ENCODE assay signal across 8 cellular contexts in genomic region chr15:96330064-96330449, GRCh38. TPM values are rescaled to one million over a fixed set of nuclear protein-coding genes. Genes with fewer than 3 reads are reported as not detected.
A peak's percentile ranks its signal among the peaks of the same experiment; 100 is the strongest.
DNase-seq lines count a peak whose midpoint lies in the region; ATAC-seq and TF ChIP-seq lines count a peak whose summit lies in the region.

No MANE protein-coding gene starts in this region.

- ATAC-seq in GM18519 (IDR thresholded peaks at IDR 0.05; ENCODE audit: low FRiP score, unreplicated experiment): peak; percentile 11
- ATAC-seq in HG03571 (IDR thresholded peaks at IDR 0.05; ENCODE audit: unreplicated experiment): peak; percentile 32
- ATAC-seq in gastroesophageal sphincter: peak; percentile 55

- no peaks in the 10 kb centered on the region for H3K9me3 ChIP-seq in A673 (ENCODE audit: low read depth, low read length, poor library complexity, severe bottlenecking)
- H3K9me3 ChIP-seq in gastroesophageal sphincter: no peaks in the 10 kb centered on the region

- peak overlapping the region; percentile 88 for H3K27ac ChIP-seq in A673 (ENCODE audit: low read depth, low read length, poor library complexity, severe bottlenecking)
- H3K27ac ChIP-seq in gastroesophageal sphincter: peak overlapping the region; percentile 64 to 98 (median 94)

- peak overlapping the region; percentile 77 for H3K4me3 ChIP-seq in A673 (ENCODE audit: low read depth, low read length, poor library complexity, severe bottlenecking)
- peak overlapping the region; percentile 67 for H3K4me3 ChIP-seq in WI38 (ENCODE audit: low read depth, low read length)
- H3K4me3 ChIP-seq in gastroesophageal sphincter: peak overlapping the region; percentile 59 to 87

- H3K27me3 ChIP-seq in A673 (replicated peaks; ENCODE audit: insufficient read depth, low read depth, low read length, poor library complexity) (no peaks in the 10 kb centered on the region), gastroesophageal sphincter (no peaks in the 10 kb centered on the region)

- H3K36me3 ChIP-seq in A673 (ENCODE audit: insufficient read depth, low read length, poor library complexity, severe bottlenecking): peaks cover 27% of the 10 kb centered on the region
- H3K36me3 ChIP-seq in gastroesophageal sphincter: peaks cover 0 to 13% of the 10 kb centered on the region in 2 donors

- TF ChIP-seq POLR2A in gastroesophageal sphincter (IDR thresholded peaks at IDR 0.05): peak in 1 of 2 donors; percentile 41

- H3K4me1 ChIP-seq in A673 (ENCODE audit: insufficient read depth, low read length, poor library complexity, severe bottlenecking): peaks cover 23% of the 10 kb centered on the region
- peaks cover 0 to 29% (median 0%) of the 10 kb centered on the region in 3 donors for H3K4me1 ChIP-seq in gastroesophageal sphincter

- no TSS peak for BruUV-seq in A673 (replicated peaks; lab: Mats Ljungman, UMichigan)

- intact Hi-C loops in A673 (cut with micrococcal nuclease; ENCODE audit: unreplicated experiment): loop anchor here (5.0 to 10.0 kb wide), 2 partner anchors 737 to 1655 kb away; no protein-coding TSS in a partner anchor

- TF ChIP-seq CTCF in A673 (conservative IDR thresholded peaks at IDR 0.05; ENCODE audit: low read depth, low read length) (no peak), WI38 (IDR thresholded peaks at IDR 0.05; ENCODE audit: low read depth, low read length) (no peak), gastroesophageal sphincter (IDR thresholded peaks at IDR 0.05) (peak in 1 of 4 experiments; percentile 4)

- DNase-seq in A673 (ENCODE audit: low spot score) (peak; percentile 94), pons (ENCODE audit: low spot score) (peak; percentile 65), COLO829 (ENCODE audit: low spot score) (no peak), germinal center (ENCODE audit: low spot score) (no peak)

- POLR2A ChIA-PET in A673 (lab: Charles Lee; ENCODE audit: low non-redundant PET): interaction anchor here (0.6 to 1.6 kb wide), 2 partner anchors 508 to 773 kb away, joined by 3 to 13 read pairs; no protein-coding TSS in a partner anchor

- TF ChIP-seq EP300 in gastroesophageal sphincter (IDR thresholded peaks at IDR 0.05): no peak

- CTCF ChIA-PET in A673 (lab: Charles Lee): no interaction called here

- 0% methylated on average over 2 to 4 of the region's 37 CpGs for WGBS in gastroesophageal sphincter (ENCODE audit: low coverage in 1 of 2), 2 donors

RNA-seq across cellular contexts. Expression of gene NR2F2, which starts 0.4 kb away (rescaled TPM):
- total RNA-seq in A673 (2021): 106 and 138 TPM in 2 replicates
- total RNA-seq in gastroesophageal sphincter: 100 to 1,000 TPM in 1 of 4 donors, 10 to 100 TPM in 3; 82.7 to 126 (median 91.8) TPM

Comparison
In these comparisons a context has a peak if more than half of its experiments do, and no peak if none do; other contexts are left out.
1. DNase-seq: peak in A673 (single experiment) and pons (single experiment); none in COLO829 (single experiment) and germinal center (single experiment).
2. Peak in every context shown above with its lines, with median percentiles within 50 percentile points of each other: H3K4me3 ChIP-seq and ATAC-seq.